ENCODE assay signal across 14 cellular contexts in genomic region chr3:71463622-71464021, GRCh38.
"Had no signal": no experiment of that assay in that cellular context is flagged by ENCODE, and none has a peak within 500 bp of the region (broad histone marks: within the 10 kb centered on the region; RNA-seq: fewer than 3 reads in every experiment).

No MANE protein-coding gene starts in this region.

- DNase-seq: activated CD4-positive, alpha-beta T cell treated with anti-CD3 and anti-CD28 coated beads, Interleukin-2, amount 50 U/mL, for 4 hours; activated naive CD4-positive, alpha-beta T cell treated with anti-CD3 and anti-CD28 coated beads for 36 hours; activated T-cell treated with anti-CD3 and anti-CD28 coated beads, Interleukin-2, amount 50 U/mL, for 72 hours; amniotic stem cell; heart left ventricle; left colon; midbrain; posterior cingulate gyrus; stimulated activated CD4-positive, alpha-beta T cell treated with anti-CD3 and anti-CD28 coated beads, Interleukin-15, amount 100 ng/mL, for 24 hours; stimulated activated CD4-positive, alpha-beta T cell treated with anti-CD3 and anti-CD28 coated beads, Interleukin-4, amount 100 ng/mL, for 24 hours; stomach; T-helper 2 cell had no signal

- H3K4me3 ChIP-seq: heart left ventricle, lung, stomach had no signal

- H3K36me3 ChIP-seq: heart left ventricle, stomach had no signal

- H3K27me3 Mint-ChIP-seq: brain had no signal

- H3K27ac ChIP-seq: heart left ventricle, stomach had no signal

- ATAC-seq: activated T-cell treated with anti-CD3 and anti-CD28 coated beads, Interleukin-2, amount 50 U/mL, for 72 hours; heart left ventricle; left colon had no signal

- H3K27me3 ChIP-seq: heart left ventricle, stomach had no signal

- H3K27ac Mint-ChIP-seq: activated naive CD4-positive, alpha-beta T cell treated with anti-CD3 and anti-CD28 coated beads for 36 hours; activated T-cell treated with anti-CD3 and anti-CD28 coated beads, Interleukin-2, amount 50 U/mL, for 72 hours; brain had no signal

- H3K9me3 Mint-ChIP-seq: activated naive CD4-positive, alpha-beta T cell treated with anti-CD3 and anti-CD28 coated beads for 36 hours had no signal

- H3K9me3 ChIP-seq: heart left ventricle, stomach had no signal

- H3K4me3 Mint-ChIP-seq: activated naive CD4-positive, alpha-beta T cell treated with anti-CD3 and anti-CD28 coated beads for 36 hours; activated T-cell treated with anti-CD3 and anti-CD28 coated beads, Interleukin-2, amount 50 U/mL, for 72 hours; brain had no signal
